ENCODE assay signal across 13 cellular contexts in genomic region chr15:58520464-58520863, GRCh38.
DNase-seq lines count a peak whose midpoint lies in the region; ATAC-seq lines count a peak whose summit lies in the region.
"Had no signal": no experiment of that assay in that cellular context is flagged by ENCODE, and none has a peak within 500 bp of the region (broad histone marks: within the 10 kb centered on the region; RNA-seq: fewer than 3 reads in every experiment).

No MANE protein-coding gene starts in this region.

- peaks cover 0 to 2% (median 0%) of the 10 kb centered on the region in 5 donors for H3K9me3 Mint-ChIP-seq in CD8-positive, alpha-beta memory T cell

- peaks cover 3 to 7% of the 10 kb centered on the region in 2 donors for H3K27me3 Mint-ChIP-seq in CD8-positive, alpha-beta memory T cell

- H3K27ac ChIP-seq in CD8-positive, alpha-beta memory T cell (ENCODE audit: low read depth, low read length): peak overlapping the region; percentile 70
- peak overlapping the region; percentile 30 for H3K27ac ChIP-seq in KOPT-K1 (ENCODE audit: low read depth, low read length, poor library complexity, severe bottlenecking)
- peak overlapping the region; percentile 65 for H3K27ac ChIP-seq in angular gyrus (ENCODE audit: low read depth, low read length)
- peak overlapping the region; percentile 81 for H3K27ac ChIP-seq in mesodermal cell (ENCODE audit: low read depth, low read length, severe bottlenecking)
- H3K27ac ChIP-seq: RWPE1, VCaP had no signal

- 83 to 94% methylated on average over 5 to 8 of the region's 9 CpGs for WGBS in mesodermal cell (ENCODE audit: insufficient coverage in 2 of 2), 2 experiments

- peak overlapping the region in 4 of 8 donors; percentile 27 to 87 (median 76) for H3K27ac Mint-ChIP-seq in CD8-positive, alpha-beta memory T cell

- no peaks in the 10 kb centered on the region for H3K36me3 ChIP-seq in CD8-positive, alpha-beta memory T cell (ENCODE audit: insufficient read depth, low read length)
- H3K36me3 ChIP-seq in KOPT-K1 (ENCODE audit: insufficient read depth, low read length) (no peaks in the 10 kb centered on the region), mesodermal cell (ENCODE audit: control insufficient read depth, insufficient read depth, low read length) (no peaks in the 10 kb centered on the region)
- H3K36me3 ChIP-seq: adrenal gland had no signal

- DNase-seq in CD8-positive, alpha-beta memory T cell: no peak
- no peak for DNase-seq in SHP77 treated with DMSO at 0.1 percent for 48 hours (lab: John Stamatoyannopoulos, UW)
- DNase-seq in stimulated activated CD4-positive, alpha-beta T cell treated with anti-CD3 and anti-CD28 coated beads, Interleukin-1b, Interleukin-23, amount 100 ng/mL, for 48 hours: no peak
- DNase-seq: CD4-positive, alpha-beta memory T cell; NCI-H1092 had no signal

- peaks cover 32% of the 10 kb centered on the region for H3K4me1 ChIP-seq in CD8-positive, alpha-beta memory T cell (ENCODE audit: insufficient read depth, low read length)
- peaks cover 36% of the 10 kb centered on the region for H3K4me1 ChIP-seq in mesodermal cell (ENCODE audit: control insufficient read depth, insufficient read depth, low read length, poor library complexity, severe bottlenecking)

- peak overlapping the region in 2 of 7 donors; percentile 18 to 42 for H3K4me3 Mint-ChIP-seq in CD8-positive, alpha-beta memory T cell

- peaks cover 0 to 4% (median 3%) of the 10 kb centered on the region in 3 donors for H3K36me3 Mint-ChIP-seq in CD8-positive, alpha-beta memory T cell
- H3K36me3 Mint-ChIP-seq: CD4-positive, alpha-beta memory T cell had no signal

- no peak for ATAC-seq in HG03280 (IDR thresholded peaks at IDR 0.05; ENCODE audit: unreplicated experiment)
- no peak for ATAC-seq in HG03378 (IDR thresholded peaks at IDR 0.05; ENCODE audit: unreplicated experiment)

- no peaks in the 10 kb centered on the region for H3K9me3 ChIP-seq in CD8-positive, alpha-beta memory T cell (ENCODE audit: low read length)
- H3K9me3 ChIP-seq in KOPT-K1 (ENCODE audit: insufficient read depth, low read length, poor library complexity, severe bottlenecking): no peaks in the 10 kb centered on the region
- H3K9me3 ChIP-seq in mesodermal cell (ENCODE audit: control insufficient read depth, low read length): no peaks in the 10 kb centered on the region
- H3K9me3 ChIP-seq: adrenal gland had no signal

- H3K4me1 Mint-ChIP-seq in CD8-positive, alpha-beta memory T cell: peaks cover 34 to 54% (median 42%) of the 10 kb centered on the region in 3 donors

- POLR2A ChIA-PET in CD8-positive, alpha-beta memory T cell (lab: Charles Lee): no interaction called here

- CTCF ChIA-PET in CD8-positive, alpha-beta memory T cell (lab: Charles Lee): no interaction called here

- no peaks in the 10 kb centered on the region for H3K27me3 ChIP-seq in CD8-positive, alpha-beta memory T cell (ENCODE audit: insufficient read depth, low read length, poor library complexity, severe bottlenecking)
- H3K27me3 ChIP-seq: adrenal gland had no signal

- no peak overlapping the region for H3K4me3 ChIP-seq in CD8-positive, alpha-beta memory T cell (ENCODE audit: low read length)
- H3K4me3 ChIP-seq in mesodermal cell (ENCODE audit: extremely low read depth, insufficient read depth, low read length, poor library complexity, severe bottlenecking): no peak overlapping the region
- H3K4me3 ChIP-seq: adrenal gland had no signal

Comparison
In these comparisons a context has a peak if more than half of its experiments do, and no peak if none do; other contexts are left out.
1. H3K27ac ChIP-seq: peak in every context shown above with its lines; median percentile 81 in mesodermal cell; 70 in CD8-positive, alpha-beta memory T cell; 65 in angular gyrus; 30 in KOPT-K1.